ENCODE assay signal across 14 cellular contexts in the genomic region with DNA sequence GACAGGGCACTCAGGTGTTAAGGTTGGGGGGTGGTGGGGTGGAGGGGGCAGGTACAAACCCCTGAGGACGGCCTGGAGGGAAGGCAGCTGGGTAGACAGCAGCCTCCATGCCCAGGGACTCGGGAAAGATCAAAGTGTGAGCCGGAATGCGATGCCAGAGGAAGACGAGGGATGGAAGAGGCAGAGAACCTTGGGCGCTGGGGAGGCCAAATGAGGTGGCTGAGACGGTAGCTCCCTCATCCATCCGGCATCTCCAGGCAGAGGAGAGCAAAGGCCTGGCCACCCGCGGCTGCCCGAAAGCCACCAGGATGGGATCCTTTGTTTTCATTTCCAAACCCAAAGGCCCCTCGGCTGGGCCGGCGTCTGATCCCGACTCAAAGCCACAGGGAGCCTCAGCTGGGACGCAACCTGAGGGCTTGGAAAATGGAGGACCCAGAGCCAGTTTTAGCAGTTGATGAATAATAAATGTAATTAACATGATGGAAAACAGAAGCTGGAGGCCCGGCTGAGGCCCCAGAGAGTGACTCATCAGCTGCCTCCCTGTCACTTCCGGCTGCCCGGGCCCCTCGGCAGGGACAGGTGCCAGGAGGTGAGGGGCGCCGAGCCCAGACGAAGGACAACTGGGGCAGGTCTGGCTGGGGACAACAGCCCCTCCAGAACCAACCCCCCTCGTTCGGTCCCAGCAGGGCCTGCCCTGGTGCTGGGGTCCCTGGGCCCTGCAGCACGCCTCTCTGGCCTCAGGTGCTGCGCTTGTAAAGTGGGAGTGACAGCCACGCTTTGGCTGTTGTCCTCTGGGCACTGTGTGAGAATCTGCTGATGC.
DNase-seq lines count a peak whose midpoint lies in the region; ATAC-seq and TF ChIP-seq lines count a peak whose summit lies in the region.
"Had no signal": no experiment of that assay in that cellular context is flagged by ENCODE, and none has a peak within 500 bp of the region (broad histone marks: within the 10 kb centered on the region; RNA-seq: fewer than 3 reads in every experiment).

No MANE protein-coding gene starts in this region.

- no peak overlapping the region for H3K56ac ChIP-seq in mesendoderm (ENCODE audit: low read length)

- H4K5ac ChIP-seq in mesendoderm (ENCODE audit: low read length): no peak overlapping the region

- H3K4me3 ChIP-seq in MG63: no peak overlapping the region
- H3K4me3 ChIP-seq in brain microvascular endothelial cell (ENCODE audit: low read depth, low read length): no peak overlapping the region
- H3K4me3 ChIP-seq in mesendoderm (ENCODE audit: low read length): no peak overlapping the region
- H3K4me3 ChIP-seq: GM12878, thoracic aorta had no signal

- H3K79me2 ChIP-seq in mesendoderm (ENCODE audit: control insufficient read depth, insufficient read depth, low read length): no peaks in the 10 kb centered on the region

- H3K9ac ChIP-seq in mesendoderm (ENCODE audit: low read length): no peak overlapping the region

- no peak overlapping the region for H3K18ac ChIP-seq in mesendoderm (ENCODE audit: low read length)

- peak; percentile 38 for DNase-seq in EL
- peak; percentile 28 for DNase-seq in MG63
- DNase-seq in brain microvascular endothelial cell: peak; percentile 8
- peak; percentile 7 for DNase-seq in mesendoderm
- DNase-seq in T-helper 1 cell: no peak
- DNase-seq in pons (ENCODE audit: low spot score): no peak
- no peak for DNase-seq in HFFc6
- DNase-seq: activated CD8-positive, alpha-beta memory T cell treated with anti-CD3 and anti-CD28 coated beads, Interleukin-2, amount 50 U/mL, for 48 hours; effector memory CD4-positive, alpha-beta T cell; Karpas-422; NCI-H345 had no signal

- H3K36me3 ChIP-seq in MG63: no peaks in the 10 kb centered on the region
- H3K36me3 ChIP-seq in brain microvascular endothelial cell (replicated peaks): no peaks in the 10 kb centered on the region
- H3K36me3 ChIP-seq in mesendoderm (ENCODE audit: control insufficient read depth, insufficient read depth, low read length): no peaks in the 10 kb centered on the region
- H3K36me3 ChIP-seq: thoracic aorta had no signal

- no peaks in the 10 kb centered on the region for H3K36me3 Mint-ChIP-seq in HFFc6 (ENCODE audit: low read depth)

- no peak overlapping the region for H2BK15ac ChIP-seq in mesendoderm (replicated peaks; ENCODE audit: low read depth)

- no peaks in the 10 kb centered on the region for H3K9me3 Mint-ChIP-seq in HFFc6

- H3K4me2 ChIP-seq in mesendoderm (ENCODE audit: low read length): no peak overlapping the region

- no peaks in the 10 kb centered on the region for H3K4me1 ChIP-seq in mesendoderm (ENCODE audit: control insufficient read depth, low read depth, low read length)

- TF ChIP-seq CTCF in brain microvascular endothelial cell (IDR thresholded peaks at IDR 0.05; ENCODE audit: low read depth, low read length, missing control alignments) (no peak), HFFc6 (IDR thresholded peaks at IDR 0.05) (no peak)

- no peak overlapping the region for H2AK5ac ChIP-seq in mesendoderm (ENCODE audit: low read length)

- no peak overlapping the region for H2BK5ac ChIP-seq in mesendoderm (ENCODE audit: low read length)

- no peak overlapping the region for H3K4ac ChIP-seq in mesendoderm (ENCODE audit: low read depth, low read length)

- H3K23ac ChIP-seq in mesendoderm (ENCODE audit: low read length): no peak overlapping the region

- no peak overlapping the region for H3K4me3 Mint-ChIP-seq in HFFc6

- H3K9me3 ChIP-seq in MG63: no peaks in the 10 kb centered on the region
- H3K9me3 ChIP-seq: thoracic aorta had no signal

- H3K27ac ChIP-seq in brain microvascular endothelial cell (no peak overlapping the region), mesendoderm (ENCODE audit: low read depth, low read length) (no peak overlapping the region)
- H3K27ac ChIP-seq: thoracic aorta had no signal

- H3K4me1 Mint-ChIP-seq in HFFc6 (ENCODE audit: low read depth): peaks cover 4% of the 10 kb centered on the region; the same call in 1 of the 2 replicates

- no peaks in the 10 kb centered on the region for H3K79me1 ChIP-seq in mesendoderm (ENCODE audit: low read length)

- peaks cover 2% of the 10 kb centered on the region; the same call in 1 of the 2 replicates for H3K27me3 Mint-ChIP-seq in HFFc6 (ENCODE audit: insufficient read depth)

- ATAC-seq in GM18498 (IDR thresholded peaks at IDR 0.05; ENCODE audit: unreplicated experiment): no peak
- ATAC-seq: GM12878 had no signal

- no CpG with 5 or more reads among the region's 28 CpGs for WGBS in mesendoderm (ENCODE audit: extremely low coverage, insufficient coverage, low lambda C conversion rate)

- in situ Hi-C loops in brain microvascular endothelial cell (cut with HindIII; ENCODE audit: low pct_ligation_motif_present, low sequenced_read_pairs): no loop called here

- H2BK120ac ChIP-seq in mesendoderm (ENCODE audit: low read depth, low read length): no peak overlapping the region

- H4K8ac ChIP-seq in mesendoderm (ENCODE audit: low read depth, low read length): no peak overlapping the region

- H3K27me3 ChIP-seq in MG63: no peaks in the 10 kb centered on the region
- H3K27me3 ChIP-seq in brain microvascular endothelial cell (replicated peaks): no peaks in the 10 kb centered on the region
- H3K27me3 ChIP-seq in mesendoderm (ENCODE audit: insufficient read depth, low read length, poor library complexity): no peaks in the 10 kb centered on the region

- H3K27ac Mint-ChIP-seq in HFFc6: no peak overlapping the region

Comparison
In these comparisons a context has a peak if more than half of its experiments do, and no peak if none do; other contexts are left out.
1. DNase-seq: peak in EL (single experiment), MG63 (single experiment), brain microvascular endothelial cell (single experiment) and mesendoderm (single experiment); none in T-helper 1 cell (0 of 5), pons (single experiment) and HFFc6 (single experiment).